8 cellular contexts compared by ENCODE assay signal in the genomic region with DNA sequence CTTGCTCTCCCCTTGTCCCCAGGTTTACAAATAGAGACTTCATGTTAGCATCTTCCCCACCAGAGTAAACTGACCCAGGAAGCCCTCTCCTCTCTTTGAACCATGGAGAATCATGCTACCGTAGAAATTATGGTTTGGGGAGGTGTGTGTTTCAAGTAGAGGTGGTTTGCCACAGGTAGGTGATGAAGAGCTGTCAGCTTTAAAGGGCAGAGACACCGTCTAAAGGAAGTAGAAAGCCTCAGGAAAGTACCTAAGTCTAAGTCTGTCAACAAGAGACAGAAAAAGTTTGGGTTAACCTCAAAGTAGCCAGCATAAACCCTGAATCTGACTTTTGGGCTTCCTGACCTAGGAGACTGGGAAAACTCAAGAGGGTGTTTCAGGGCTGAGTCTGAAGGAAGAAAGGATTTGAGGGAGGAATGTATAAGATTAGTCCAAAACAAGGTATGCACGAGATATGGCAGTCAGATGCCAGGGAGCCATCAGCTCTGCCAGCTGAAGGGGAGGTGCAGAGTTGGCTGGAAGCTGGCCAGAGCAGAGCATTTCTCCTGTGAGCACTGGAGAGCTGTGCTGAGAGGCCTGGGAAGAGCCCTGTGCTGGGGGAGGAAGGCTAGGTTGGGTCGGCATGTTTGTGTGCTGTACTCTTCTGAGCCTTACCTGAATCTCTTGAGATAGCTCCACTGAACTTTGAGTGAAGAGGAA. TPM values are rescaled to one million over a fixed set of nuclear protein-coding genes. Genes with fewer than 3 reads are reported as not detected.
DNase-seq lines count a peak whose midpoint lies in the region; ATAC-seq and TF ChIP-seq lines count a peak whose summit lies in the region.

No MANE protein-coding gene starts in this region.

- no TSS peak for BruUV-seq in HCT116 (replicated peaks; lab: Mats Ljungman, UMichigan)

- no peak overlapping the region for H2AFZ ChIP-seq in HCT116 (ENCODE audit: low read depth, low read length, poor library complexity, severe bottlenecking)

- H3K9me2 ChIP-seq in HCT116 (ENCODE audit: insufficient read depth), result no peaks in the 10 kb centered on the region

- H3K4me3 ChIP-seq in HCT116 (replicated peaks in 1 of 2; ENCODE audit: low read depth in 1 of 2, low read length in 2 of 2) (no peak overlapping the region), mucosa of stomach (ENCODE audit: low read length) (peak overlapping the region; percentile 3)

- CTCF ChIA-PET in HCT116 (lab: Charles Lee) (interaction anchor here (1.3 to 3.4 kb wide), 3 partner anchors 57 to 433 kb away, joined by 3 to 15 read pairs (median 5); no protein-coding TSS in a partner anchor), RWPE1 (lab: Yijun Ruan, JAX) (interaction anchor here (0.6 to 1.6 kb wide), 3 partner anchors 30 to 250 kb away, joined by 3 read pairs; no protein-coding TSS in a partner anchor)

- H3K36me3 ChIP-seq in HCT116 (ENCODE audit: control insufficient read depth in 1 of 2, insufficient read depth in 2 of 2, low read length in 2 of 2) (no peaks in the 10 kb centered on the region), mucosa of stomach (ENCODE audit: control insufficient read depth, insufficient read depth, low read length) (no peaks in the 10 kb centered on the region)

- H3K79me2 ChIP-seq in HCT116 (ENCODE audit: insufficient read depth, low read length), result peaks cover 26% of the 10 kb centered on the region

- H3K27ac ChIP-seq in HCT116 (ENCODE audit: low read depth, low read length), result peak overlapping the region; percentile 95
- peak overlapping the region; percentile 100 for H3K27ac ChIP-seq in RWPE1
- H3K27ac ChIP-seq in cingulate gyrus (ENCODE audit: low read depth, low read length), result peak overlapping the region; percentile 99

- no peaks in the 10 kb centered on the region for H4K20me1 ChIP-seq in HCT116 (ENCODE audit: insufficient read depth)

- no peak for ATAC-seq in HCT116
- ATAC-seq in HG03354 (IDR thresholded peaks at IDR 0.05; ENCODE audit: poor library complexity, severe bottlenecking, unreplicated experiment), result no peak

- intact Hi-C loops in HCT116 (cut with micrococcal nuclease), result loop anchor here (5.0 to 10.0 kb wide), 3 partner anchors 131 to 444 kb away; a partner anchor contains a TSS

- POLR2A ChIA-PET in HCT116 (lab: Charles Lee), result interaction anchor here (1.1 to 6.6 kb wide), 6 partner anchors 8 to 66 kb away, joined by 3 to 41 read pairs (median 4); a partner anchor contains a TSS
- POLR2A ChIA-PET in RWPE1 (lab: Yijun Ruan, JAX; ENCODE audit: low non-redundant PET), result interaction anchor here (0.5 to 2.3 kb wide), 2 partner anchors 16 to 234 kb away, joined by 3 to 10 read pairs; a partner anchor contains a TSS

- H3K9ac ChIP-seq in HCT116 (ENCODE audit: low read length), result peak overlapping the region; percentile 5; the same call in 1 of the 2 replicates
- peak overlapping the region; percentile 100 for H3K9ac ChIP-seq in mucosa of stomach (ENCODE audit: low read length)

- RAD21 ChIA-PET in HCT116 (lab: Charles Lee; ENCODE audit: low non-redundant PET in 1 of 2, low total read pairs in 2 of 2, uncharacterized antibody in 2 of 2, unreplicated experiment in 2 of 2), result no interaction called here

- H3K4me2 ChIP-seq in HCT116 (ENCODE audit: low read length), result peak overlapping the region; percentile 99

- no peaks in the 10 kb centered on the region for H3K27me3 ChIP-seq in HCT116 (ENCODE audit: insufficient read depth, low read length)
- H3K27me3 ChIP-seq in mucosa of stomach (ENCODE audit: control insufficient read depth, insufficient read depth, low read length), result no peaks in the 10 kb centered on the region

- no peak for TF ChIP-seq POLR2A in HCT116 (IDR thresholded peaks at IDR 0.05; ENCODE audit: borderline replicate concordance, extremely low read depth, insufficient read depth, insufficient read length)

- H3K9me3 ChIP-seq in HCT116 (ENCODE audit: control insufficient read depth in 1 of 2, insufficient read depth in 1 of 2, low read depth in 1 of 2, low read length in 2 of 2) (no peaks in the 10 kb centered on the region), mucosa of stomach (ENCODE audit: control insufficient read depth, low read length) (no peaks in the 10 kb centered on the region)

- TF ChIP-seq RAD21 in HCT116 (IDR thresholded peaks at IDR 0.05; ENCODE audit: low read depth), result no peak

- H3K4me1 ChIP-seq in HCT116 (ENCODE audit: control insufficient read depth in 1 of 2, insufficient read depth in 2 of 2, low read length in 2 of 2) (peaks cover 53 to 68% of the 10 kb centered on the region in 2 experiments), mucosa of stomach (ENCODE audit: control insufficient read depth, insufficient read depth, low read length) (peaks cover 93% of the 10 kb centered on the region)

- TF ChIP-seq CTCF in HCT116 (IDR thresholded peaks at IDR 0.05 in 2 of 3, conservative IDR thresholded peaks at IDR 0.05 in 1 of 3; ENCODE audit: borderline replicate concordance in 1 of 3, insufficient read depth in 1 of 3, low read depth in 2 of 3, low read length in 2 of 3), result no peak
- no peak for TF ChIP-seq CTCF in RWPE1 (conservative IDR thresholded peaks at IDR 0.05; ENCODE audit: low read depth)

- DNase-seq in DMS 273 treated with DMSO at 0.1 percent for 48 hours (lab: John Stamatoyannopoulos, UW) (peak; percentile 100), HCT116 (ENCODE audit: low read depth, low spot score) (no peak), RWPE1 (ENCODE audit: low spot score) (no peak), NOMO-1 treated with DMSO at 0.1 percent for 48 hours (lab: John Stamatoyannopoulos, UW; ENCODE audit: unreplicated experiment) (no peak), midbrain (lab: John Stamatoyannopoulos, UW) (no peak)

TF ChIP-seq in HCT116, 20 proteins besides CTCF, POLR2A, EP300 and RAD21:
- no peak; the same call in 1 of the 2 replicates for TF ChIP-seq POLR2AphosphoS5 (IDR thresholded peaks at IDR 0.05; ENCODE audit: low read depth, low read length)
- TF ChIP-seq JUND (IDR thresholded peaks at IDR 0.05), result no peak
- no peak for TF ChIP-seq YY1 (IDR thresholded peaks at IDR 0.05; ENCODE audit: extremely low read depth, insufficient replicate concordance, low read depth, low read length)

RNA-seq across cellular contexts. Expression of a gene that starts 14.3 kb away (rescaled TPM):
- 4.3 TPM for total RNA-seq in HCT116 (2021; ENCODE audit: unreplicated experiment)
- 2.5 and 4.3 TPM in 2 replicates for polyA plus RNA-seq in HCT116 (2012)

RNA-seq across cellular contexts. Expression of a gene that starts 15.9 kb away (rescaled TPM):
- total RNA-seq in HCT116 (2021; ENCODE audit: unreplicated experiment), result 146 TPM
- polyA plus RNA-seq in HCT116 (2012), result 91.8 and 97.3 TPM in 2 replicates

RNA-seq across cellular contexts. Expression of a gene that starts 47.9 kb away (rescaled TPM):
- total RNA-seq in HCT116 (2021; ENCODE audit: unreplicated experiment), result 0.59 TPM
- not detected in 2 replicates for polyA plus RNA-seq in HCT116 (2012)

RNA-seq across cellular contexts. Expression of a gene that starts 55.6 kb away (rescaled TPM):
- 2.0 TPM for total RNA-seq in HCT116 (2021; ENCODE audit: unreplicated experiment)
- 2.9 and 3.6 TPM in 2 replicates for polyA plus RNA-seq in HCT116 (2012)
